Comparison of ENCODE assay signal across 10 cellular contexts in the genomic region with DNA sequence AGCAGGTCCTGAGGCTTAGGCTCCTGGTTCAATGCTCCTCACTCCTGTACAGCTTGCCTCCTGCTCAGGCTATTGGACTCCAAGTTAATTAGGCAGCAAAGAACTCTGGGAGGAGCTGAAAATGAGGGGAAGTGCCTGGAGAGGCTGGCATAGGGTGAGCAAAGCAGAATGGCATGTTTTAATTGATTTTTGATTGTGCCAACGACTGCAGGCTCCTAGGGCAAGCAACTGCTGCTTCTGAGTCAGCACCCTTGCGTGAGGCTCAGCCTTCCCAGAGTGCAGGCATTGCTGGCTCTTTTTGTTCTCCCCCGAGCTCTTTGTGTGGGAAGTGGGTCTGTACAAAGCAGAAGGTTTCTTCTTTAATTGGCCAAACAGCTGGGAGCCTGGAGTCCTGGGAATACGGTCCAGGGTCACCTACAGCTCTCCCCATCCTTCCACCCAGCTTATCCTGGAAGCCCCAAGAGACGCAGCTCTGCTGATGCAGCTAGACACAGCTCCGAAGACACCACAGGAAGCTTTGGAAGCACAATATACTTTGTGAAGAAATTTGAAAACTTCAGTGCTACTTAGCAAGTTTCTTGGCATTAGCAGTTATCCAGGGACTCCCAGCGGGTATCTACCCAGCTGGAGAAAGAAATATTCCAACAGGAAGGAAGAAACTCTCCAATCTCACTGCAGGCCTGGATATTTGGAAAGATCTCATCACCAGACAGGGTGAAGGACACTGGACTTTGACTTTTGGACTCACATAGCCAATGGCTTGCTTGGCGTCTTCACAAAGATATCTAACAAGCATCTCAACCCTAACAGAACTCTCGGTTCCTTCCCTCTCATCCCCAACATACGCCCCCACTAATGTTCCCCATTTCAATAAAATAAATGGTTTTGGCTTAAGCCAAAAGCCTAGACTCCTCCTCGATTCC.
DNase-seq lines count a peak whose midpoint lies in the region; ATAC-seq and TF ChIP-seq lines count a peak whose summit lies in the region.
"Had no signal": no experiment of that assay in that cellular context is flagged by ENCODE, and none has a peak within 500 bp of the region (broad histone marks: within the 10 kb centered on the region; RNA-seq: fewer than 3 reads in every experiment).

No MANE protein-coding gene starts in this region.

- ATAC-seq in HG03280 (IDR thresholded peaks at IDR 0.05; ENCODE audit: unreplicated experiment), result no peak
- ATAC-seq in GM21367 (IDR thresholded peaks at IDR 0.05; ENCODE audit: unreplicated experiment), result no peak
- ATAC-seq in HG02870 (IDR thresholded peaks at IDR 0.05; ENCODE audit: unreplicated experiment), result no peak

- no peaks in the 10 kb centered on the region for H3K4me1 Mint-ChIP-seq in CD8-positive, alpha-beta memory T cell

- H3K27ac ChIP-seq in CD8-positive, alpha-beta memory T cell (ENCODE audit: low read depth, low read length), result no peak overlapping the region

- H3K4me3 Mint-ChIP-seq in CD8-positive, alpha-beta memory T cell, result no peak overlapping the region

- peaks cover 20 to 41% of the 10 kb centered on the region in 2 donors for H3K27me3 Mint-ChIP-seq in CD8-positive, alpha-beta memory T cell

- no peak for TF ChIP-seq CTCF in kidney epithelial cell (IDR thresholded peaks at IDR 0.05; ENCODE audit: insufficient read depth, low read length, poor library complexity, severe bottlenecking)

- H3K4me3 ChIP-seq in adipocyte (ENCODE audit: low read length) (no peak overlapping the region), kidney epithelial cell (ENCODE audit: low read depth, low read length) (no peak overlapping the region)
- H3K4me3 ChIP-seq in CD8-positive, alpha-beta memory T cell (ENCODE audit: low read length), result no peak overlapping the region

- peaks cover 0 to 2% (median 0%) of the 10 kb centered on the region in 5 donors for H3K9me3 Mint-ChIP-seq in CD8-positive, alpha-beta memory T cell
- H3K9me3 Mint-ChIP-seq: activated T-helper 2 cell treated with anti-CD3 and anti-CD28 coated beads, Interferon-gamma antibody, Interleukin-2, Interleukin-4, amounts not matched to agents 10 μg/mL and 5 μg/mL and 100 μg/mL, durations not matched to agents 14 hours and 24 hours and 36 hours had no signal

- H3K4me1 ChIP-seq in adipocyte (ENCODE audit: control insufficient read depth, insufficient read depth, low read length), result peaks cover 12% of the 10 kb centered on the region
- no peaks in the 10 kb centered on the region for H3K4me1 ChIP-seq in CD8-positive, alpha-beta memory T cell (ENCODE audit: insufficient read depth, low read length)
- H3K4me1 ChIP-seq: BE2C had no signal

- no peak overlapping the region for H3K9ac ChIP-seq in adipocyte (ENCODE audit: low read length)

- POLR2A ChIA-PET in CD8-positive, alpha-beta memory T cell (lab: Charles Lee), result no interaction called here

- no peak overlapping the region for H3K27ac Mint-ChIP-seq in CD8-positive, alpha-beta memory T cell
- H3K27ac Mint-ChIP-seq: activated T-helper 2 cell treated with anti-CD3 and anti-CD28 coated beads, Interferon-gamma antibody, Interleukin-2, Interleukin-4, amounts not matched to agents 10 μg/mL and 5 μg/mL and 100 μg/mL, durations not matched to agents 14 hours and 24 hours and 36 hours had no signal

- peaks cover 24% of the 10 kb centered on the region for H3K27me3 ChIP-seq in adipocyte (replicated peaks; ENCODE audit: control insufficient read depth, insufficient read depth, low read length)
- H3K27me3 ChIP-seq in kidney epithelial cell (ENCODE audit: control insufficient read depth, insufficient read depth, low read length), result no peaks in the 10 kb centered on the region
- peaks cover 5% of the 10 kb centered on the region for H3K27me3 ChIP-seq in CD8-positive, alpha-beta memory T cell (ENCODE audit: insufficient read depth, low read length, poor library complexity, severe bottlenecking)
- H3K27me3 ChIP-seq: BE2C had no signal

- no peaks in the 10 kb centered on the region for H3K36me3 ChIP-seq in adipocyte (ENCODE audit: control insufficient read depth, insufficient read depth, low read length, severe bottlenecking)
- no peaks in the 10 kb centered on the region for H3K36me3 ChIP-seq in kidney epithelial cell (ENCODE audit: control insufficient read depth, insufficient read depth, low read length)
- H3K36me3 ChIP-seq in CD8-positive, alpha-beta memory T cell (ENCODE audit: insufficient read depth, low read length), result no peaks in the 10 kb centered on the region
- H3K36me3 ChIP-seq: BE2C had no signal

- H3K9me3 ChIP-seq in adipocyte (ENCODE audit: control insufficient read depth, low read length), result no peaks in the 10 kb centered on the region
- H3K9me3 ChIP-seq in CD8-positive, alpha-beta memory T cell (ENCODE audit: low read length), result no peaks in the 10 kb centered on the region
- H3K9me3 ChIP-seq: BE2C had no signal

- DNase-seq in A172 (ENCODE audit: low spot score) (peak; percentile 93), HT1080 (ENCODE audit: low read depth) (peak; percentile 84), adipocyte (ENCODE audit: low read depth) (peak; percentile 57), kidney epithelial cell (ENCODE audit: low read depth) (peak; percentile 80)
- no peak for DNase-seq in CD8-positive, alpha-beta memory T cell
- DNase-seq: BE2C had no signal

- CTCF ChIA-PET in CD8-positive, alpha-beta memory T cell (lab: Charles Lee), result no interaction called here

- H3K36me3 Mint-ChIP-seq in CD8-positive, alpha-beta memory T cell, result peaks cover 0 to 1% (median 0%) of the 10 kb centered on the region in 3 donors

Comparison
In these comparisons a context has a peak if more than half of its experiments do, and no peak if none do; other contexts are left out.
1. DNase-seq: peak in A172 (single experiment), HT1080 (single experiment), adipocyte (single experiment) and kidney epithelial cell (single experiment); none in CD8-positive, alpha-beta memory T cell (0 of 5).